In genomic region chr12:25051583-25052190, GRCh38 we compare ENCODE assay signal across 8 cellular contexts.
DNase-seq lines count a peak whose midpoint lies in the region; ATAC-seq and FAIRE-seq lines count a peak whose summit lies in the region.

No MANE protein-coding gene starts in this region.

- H3K27me3 ChIP-seq in right cardiac atrium (ENCODE audit: control insufficient read depth, insufficient read depth), result no peaks in the 10 kb centered on the region

- 67% methylated on average over 6 of the region's 6 CpGs for WGBS in right cardiac atrium

- H3K9me3 Mint-ChIP-seq in activated CD4-positive, alpha-beta T cell treated with anti-CD3 and anti-CD28 coated beads, Interleukin-2, amount 10 ng/mL, durations not matched to agents 7 days and 5 days, result peaks cover 10% of the 10 kb centered on the region
- peaks cover 4 to 14% of the 10 kb centered on the region in 2 donors for H3K9me3 Mint-ChIP-seq in stimulated activated naive CD8-positive, alpha-beta T cell treated with anti-CD3 and anti-CD28 coated beads, Interleukin-15, amount 100 ng/mL, for 72 hours

- H3K36me3 Mint-ChIP-seq in activated CD4-positive, alpha-beta T cell treated with anti-CD3 and anti-CD28 coated beads, Interleukin-2, amount 10 ng/mL, durations not matched to agents 7 days and 5 days (ENCODE audit: low read depth), result peaks cover 1% of the 10 kb centered on the region

- ATAC-seq in HG03469 (IDR thresholded peaks at IDR 0.05; ENCODE audit: unreplicated experiment), result peak; percentile 32
- no peak for ATAC-seq in right cardiac atrium
- peak; percentile 86 for ATAC-seq in stimulated activated naive CD8-positive, alpha-beta T cell treated with anti-CD3 and anti-CD28 coated beads, Interleukin-15, amount 100 ng/mL, for 72 hours

- H3K4me3 Mint-ChIP-seq in activated CD4-positive, alpha-beta T cell treated with anti-CD3 and anti-CD28 coated beads, Interleukin-2, amount 10 ng/mL, durations not matched to agents 7 days and 5 days, result peak overlapping the region; percentile 93
- H3K4me3 Mint-ChIP-seq in stimulated activated naive CD8-positive, alpha-beta T cell treated with anti-CD3 and anti-CD28 coated beads, Interleukin-15, amount 100 ng/mL, for 72 hours, result peak overlapping the region; percentile 93 to 94

- peak; percentile 47 for DNase-seq in SIG-M5 treated with dmso at 0.1 percent for 504 hours (lab: John Stamatoyannopoulos, UW; ENCODE audit: unreplicated experiment)
- no peak for DNase-seq in SIG-M5 (lab: John Stamatoyannopoulos, UW)
- DNase-seq in activated CD4-positive, alpha-beta T cell treated with anti-CD3 and anti-CD28 coated beads, Interleukin-2, amount 10 ng/mL, durations not matched to agents 7 days and 5 days, result peak; percentile 64
- peak in 1 of 3 donors; percentile 47 for DNase-seq in right cardiac atrium
- DNase-seq in stimulated activated naive CD8-positive, alpha-beta T cell treated with anti-CD3 and anti-CD28 coated beads, Interleukin-15, amount 100 ng/mL, for 72 hours, result peak; percentile 61 to 67
- no peak for DNase-seq in frontal cortex (ENCODE audit: low spot score in 2 of 2)
- no peak for DNase-seq in DMS79 (lab: John Stamatoyannopoulos, UW)

- H3K4me1 Mint-ChIP-seq in activated CD4-positive, alpha-beta T cell treated with anti-CD3 and anti-CD28 coated beads, Interleukin-2, amount 10 ng/mL, durations not matched to agents 7 days and 5 days, result peaks cover 36% of the 10 kb centered on the region
- peaks cover 31% of the 10 kb centered on the region for H3K4me1 Mint-ChIP-seq in stimulated activated naive CD8-positive, alpha-beta T cell treated with anti-CD3 and anti-CD28 coated beads, Interleukin-15, amount 100 ng/mL, for 72 hours

- POLR2A ChIA-PET in activated CD4-positive, alpha-beta T cell treated with anti-CD3 and anti-CD28 coated beads, Interleukin-2, amount 10 ng/mL, durations not matched to agents 7 days and 5 days (lab: Charles Lee), result interaction anchor here (0.6 to 0.7 kb wide), 3 partner anchors 91 to 216 kb away, joined by 3 to 5 read pairs (median 4); no protein-coding TSS in a partner anchor

- CTCF ChIA-PET in activated CD4-positive, alpha-beta T cell treated with anti-CD3 and anti-CD28 coated beads, Interleukin-2, amount 10 ng/mL, durations not matched to agents 7 days and 5 days (lab: Charles Lee), result interaction anchor here (0.6 to 4.0 kb wide), 4 partner anchors 10 to 336 kb away, joined by 3 to 21 read pairs (median 4); no protein-coding TSS in a partner anchor

- intact Hi-C loops in right cardiac atrium (cut with DNase I), result no loop called here

- no peaks in the 10 kb centered on the region for H3K4me1 ChIP-seq in right cardiac atrium (ENCODE audit: control insufficient read depth, insufficient read depth, low read length)

- peak overlapping the region; percentile 59 for H3K4me3 ChIP-seq in right cardiac atrium (ENCODE audit: low read length)

- no peak for FAIRE-seq in frontal cortex (lab: Jason Lieb, UNC)

- no peaks in the 10 kb centered on the region for H3K9me3 ChIP-seq in right cardiac atrium (ENCODE audit: control insufficient read depth, low read length)

- peak overlapping the region; percentile 99 for H3K27ac Mint-ChIP-seq in activated CD4-positive, alpha-beta T cell treated with anti-CD3 and anti-CD28 coated beads, Interleukin-2, amount 10 ng/mL, durations not matched to agents 7 days and 5 days
- peak overlapping the region; percentile 99 for H3K27ac Mint-ChIP-seq in stimulated activated naive CD8-positive, alpha-beta T cell treated with anti-CD3 and anti-CD28 coated beads, Interleukin-15, amount 100 ng/mL, for 72 hours

- peak overlapping the region; percentile 23 for H3K27ac ChIP-seq in right cardiac atrium (ENCODE audit: low read length)

- H3K27me3 Mint-ChIP-seq in activated CD4-positive, alpha-beta T cell treated with anti-CD3 and anti-CD28 coated beads, Interleukin-2, amount 10 ng/mL, durations not matched to agents 7 days and 5 days, result no peaks in the 10 kb centered on the region
- H3K27me3 Mint-ChIP-seq in stimulated activated naive CD8-positive, alpha-beta T cell treated with anti-CD3 and anti-CD28 coated beads, Interleukin-15, amount 100 ng/mL, for 72 hours, result no peaks in the 10 kb centered on the region

Comparison
In these comparisons a context has a peak if more than half of its experiments do, and no peak if none do; other contexts are left out.
1. DNase-seq: peak in SIG-M5 treated with dmso at 0.1 percent for 504 hours (single experiment), activated CD4-positive, alpha-beta T cell treated with anti-CD3 and anti-CD28 coated beads, Interleukin-2, amount 10 ng/mL, durations not matched to agents 7 days and 5 days (single experiment) and stimulated activated naive CD8-positive, alpha-beta T cell treated with anti-CD3 and anti-CD28 coated beads, Interleukin-15, amount 100 ng/mL, for 72 hours (2 of 2); none in SIG-M5 (single experiment), frontal cortex (0 of 2) and DMS79 (single experiment).
2. ATAC-seq: peak in HG03469 (single experiment) and stimulated activated naive CD8-positive, alpha-beta T cell treated with anti-CD3 and anti-CD28 coated beads, Interleukin-15, amount 100 ng/mL, for 72 hours (single experiment); none in right cardiac atrium (0 of 2).